In genomic region chr12:96241484-96242256, GRCh38 we compare ENCODE assay signal across 8 cellular contexts. TPM values are rescaled to one million over a fixed set of nuclear protein-coding genes. Genes with fewer than 3 reads are reported as not detected.
DNase-seq lines count a peak whose midpoint lies in the region; ATAC-seq and TF ChIP-seq lines count a peak whose summit lies in the region.

No MANE protein-coding gene starts in this region.

- ATAC-seq in naive thymus-derived CD4-positive, alpha-beta T cell: peak; percentile 97

- TF ChIP-seq POLR2A in tibial nerve (IDR thresholded peaks at IDR 0.05): no peak

- CTCF ChIA-PET in naive thymus-derived CD4-positive, alpha-beta T cell (lab: Charles Lee): interaction anchor here (1.6 kb wide), 1 partner anchor 158 kb away, joined by 6 read pairs; the partner anchor contains the start of gene CDK17

- H3K9me3 ChIP-seq in naive thymus-derived CD4-positive, alpha-beta T cell (ENCODE audit: control insufficient read depth in 2 of 3, low read length in 3 of 3): no peaks in the 10 kb centered on the region
- no peaks in the 10 kb centered on the region for H3K9me3 ChIP-seq in tibial nerve

- no peaks in the 10 kb centered on the region for H3K27me3 Mint-ChIP-seq in naive thymus-derived CD4-positive, alpha-beta T cell

- H3K27ac ChIP-seq in naive thymus-derived CD4-positive, alpha-beta T cell (ENCODE audit: low read depth, low read length): peak overlapping the region; percentile 73
- peak overlapping the region in 3 of 4 donors; percentile 4 to 71 (median 52) for H3K27ac ChIP-seq in tibial nerve

- no peak for TF ChIP-seq CTCF in tibial nerve (IDR thresholded peaks at IDR 0.05)

- peaks cover 35 to 53% of the 10 kb centered on the region in 2 donors for H3K4me1 ChIP-seq in naive thymus-derived CD4-positive, alpha-beta T cell (ENCODE audit: control insufficient read depth in 2 of 2, insufficient read depth in 2 of 2, low read length in 2 of 2)
- H3K4me1 ChIP-seq in tibial nerve: peaks cover 0 to 46% (median 15%) of the 10 kb centered on the region in 4 donors

- H3K27ac Mint-ChIP-seq in naive thymus-derived CD4-positive, alpha-beta T cell: peak overlapping the region; percentile 58 to 98 (median 91)

- peaks cover 0 to under 1% (median 0%) of the 10 kb centered on the region in 11 donors for H3K9me3 Mint-ChIP-seq in naive thymus-derived CD4-positive, alpha-beta T cell

- H3K36me3 ChIP-seq in naive thymus-derived CD4-positive, alpha-beta T cell (ENCODE audit: control insufficient read depth in 2 of 3, insufficient read depth in 3 of 3, low read length in 3 of 3): peaks cover 0 to 7% (median 0%) of the 10 kb centered on the region in 3 experiments
- peaks cover 0 to 5% (median 0%) of the 10 kb centered on the region in 3 donors for H3K36me3 ChIP-seq in tibial nerve

- TF ChIP-seq EP300 in tibial nerve (IDR thresholded peaks at IDR 0.05): peak in 1 of 2 donors; percentile 33

- intact Hi-C loops in naive thymus-derived CD4-positive, alpha-beta T cell (cut with micrococcal nuclease): loop anchor here in 1 of 2 donors (1.0 to 5.0 kb wide), 3 partner anchors 17 to 246 kb away; partner anchors contain the start of genes CDK17 and CFAP54

- peak overlapping the region; percentile 28 for H3K4me3 ChIP-seq in naive thymus-derived CD4-positive, alpha-beta T cell (ENCODE audit: low read length)
- no peak overlapping the region for H3K4me3 ChIP-seq in tibial nerve

- peaks cover 2 to 18% (median 12%) of the 10 kb centered on the region in 5 donors for H3K36me3 Mint-ChIP-seq in naive thymus-derived CD4-positive, alpha-beta T cell

- H3K4me3 Mint-ChIP-seq in naive thymus-derived CD4-positive, alpha-beta T cell: peak overlapping the region; percentile 16 to 71 (median 58)

- no peaks in the 10 kb centered on the region for H3K27me3 ChIP-seq in naive thymus-derived CD4-positive, alpha-beta T cell (ENCODE audit: control insufficient read depth in 2 of 2, insufficient read depth in 2 of 2, low read length in 2 of 2)
- no peaks in the 10 kb centered on the region for H3K27me3 ChIP-seq in tibial nerve

- POLR2A ChIA-PET in naive thymus-derived CD4-positive, alpha-beta T cell (lab: Charles Lee): interaction anchor here (0.9 to 1.0 kb wide), 2 partner anchors 10 to 158 kb away, joined by 3 to 4 read pairs; partner anchors contain the start of gene CDK17

- WGBS in tibial nerve, 2 donors: 55 to 70% methylated on average over 13 of the region's 13 CpGs

- DNase-seq in stimulated activated CD4-positive, alpha-beta T cell treated with anti-CD3 and anti-CD28 coated beads, Interleukin-12 subunit alpha, Interleukin-12 subunit beta, amount 100 ng/mL, for 48 hours (ENCODE audit: low read depth in 2 of 3, low spot score in 1 of 3): peak; percentile 24 to 35 (median 25)
- DNase-seq in stimulated activated CD4-positive, alpha-beta T cell treated with anti-CD3 and anti-CD28 coated beads, Interleukin-12 subunit alpha, Interleukin-12 subunit beta, amount 100 ng/mL, for 4 hours: no peak
- DNase-seq in cerebellar cortex (ENCODE audit: low spot score) (peak; percentile 60), tibial nerve (ENCODE audit: low spot score in 2 of 2) (no peak), NCI-H2029 treated with DMSO at 0.1 percent for 48 hours (lab: John Stamatoyannopoulos, UW) (no peak), midbrain (lab: John Stamatoyannopoulos, UW) (no peak), NCI-H1930 (lab: John Stamatoyannopoulos, UW) (no peak)
- DNase-seq in naive thymus-derived CD4-positive, alpha-beta T cell: peak in 8 of 9 donors; percentile 37 to 86 (median 81)

- H3K4me1 Mint-ChIP-seq in naive thymus-derived CD4-positive, alpha-beta T cell: peaks cover 35 to 72% (median 66%) of the 10 kb centered on the region in 7 donors

RNA-seq across cellular contexts. Expression of gene ELK3, which starts 47.5 kb away (rescaled TPM):
- total RNA-seq in naive thymus-derived CD4-positive, alpha-beta T cell: 10 to 100 TPM; 24.9 to 52.3 (median 34.7) TPM
- polyA plus RNA-seq in naive thymus-derived CD4-positive, alpha-beta T cell: 10 to 100 TPM; 16.8 to 22.1 TPM
- total RNA-seq in tibial nerve: 10 to 100 TPM in 3 of 4 donors, 1 to 10 TPM in 1; 9.4 to 28.6 (median 17.7) TPM

Comparison
In these comparisons a context has a peak if more than half of its experiments do, and no peak if none do; other contexts are left out.
1. DNase-seq: peak in stimulated activated CD4-positive, alpha-beta T cell treated with anti-CD3 and anti-CD28 coated beads, Interleukin-12 subunit alpha, Interleukin-12 subunit beta, amount 100 ng/mL, for 48 hours (3 of 3), cerebellar cortex (single experiment) and naive thymus-derived CD4-positive, alpha-beta T cell (8 of 9); none in stimulated activated CD4-positive, alpha-beta T cell treated with anti-CD3 and anti-CD28 coated beads, Interleukin-12 subunit alpha, Interleukin-12 subunit beta, amount 100 ng/mL, for 4 hours (single experiment), tibial nerve (0 of 2), NCI-H2029 treated with DMSO at 0.1 percent for 48 hours (single experiment), midbrain (single experiment) and NCI-H1930 (0 of 2).